Comparison of ENCODE assay signal across 8 cellular contexts in genomic region chr7:157009778-157010587, GRCh38. TPM values are rescaled to one million over a fixed set of nuclear protein-coding genes. Genes with fewer than 3 reads are reported as not detected.
DNase-seq lines count a peak whose midpoint lies in the region; ATAC-seq and TF ChIP-seq lines count a peak whose summit lies in the region.

No MANE protein-coding gene starts in this region.

- ATAC-seq in GM21423 (IDR thresholded peaks at IDR 0.05; ENCODE audit: unreplicated experiment), result peak; percentile 24
- ATAC-seq in effector memory CD8-positive, alpha-beta T cell (replicated peaks), result peak; percentile 17

- H3K27ac ChIP-seq in HUES48 (ENCODE audit: low read depth, low read length) (no peak overlapping the region), prostate gland (no peak overlapping the region)

- H3K4me3 ChIP-seq in GM12864 (ENCODE audit: low read depth, low read length) (peak overlapping the region; percentile 67), HUES48 (ENCODE audit: low read depth, low read length) (peak overlapping the region; percentile 64), prostate gland (peak overlapping the region; percentile 40 to 54)

- H3K27me3 Mint-ChIP-seq in effector memory CD8-positive, alpha-beta T cell, result peaks cover 63 to 87% of the 10 kb centered on the region in 2 donors

- WGBS in prostate gland, result 0% methylated on average over 25 of the region's 130 CpGs

- intact Hi-C loops in prostate gland (cut with DNase I), result no loop called here

- H3K4me1 ChIP-seq in HUES48 (ENCODE audit: control insufficient read depth, insufficient read depth, low read length), result peaks cover 32% of the 10 kb centered on the region
- H3K4me1 ChIP-seq in prostate gland (replicated peaks), result no peaks in the 10 kb centered on the region

- H3K4me3 Mint-ChIP-seq in effector memory CD8-positive, alpha-beta T cell, result peak overlapping the region; percentile 64 to 69

- no peak overlapping the region for H3K27ac Mint-ChIP-seq in effector memory CD8-positive, alpha-beta T cell

- no peaks in the 10 kb centered on the region for H3K36me3 Mint-ChIP-seq in effector memory CD8-positive, alpha-beta T cell (ENCODE audit: insufficient read depth)

- TF ChIP-seq CTCF in GM12864 (IDR thresholded peaks at IDR 0.05; ENCODE audit: low read depth, low read length, missing control alignments) (no peak), prostate gland (IDR thresholded peaks at IDR 0.05) (no peak)

- no peaks in the 10 kb centered on the region for H3K9me3 Mint-ChIP-seq in effector memory CD8-positive, alpha-beta T cell

- no peaks in the 10 kb centered on the region for H3K36me3 ChIP-seq in HUES48 (ENCODE audit: control insufficient read depth, insufficient read depth, low read length)
- H3K36me3 ChIP-seq in prostate gland, result no peaks in the 10 kb centered on the region

- H3K4me1 Mint-ChIP-seq in effector memory CD8-positive, alpha-beta T cell (ENCODE audit: low read depth in 2 of 2), result peaks cover 7 to 13% of the 10 kb centered on the region in 2 donors

- H3K9me3 ChIP-seq in HUES48 (ENCODE audit: control insufficient read depth, insufficient read depth, low read length), result no peaks in the 10 kb centered on the region
- H3K9me3 ChIP-seq in prostate gland, result no peaks in the 10 kb centered on the region

- peaks cover 98% of the 10 kb centered on the region for H3K27me3 ChIP-seq in HUES48 (ENCODE audit: control insufficient read depth, insufficient read depth, low read length)
- H3K27me3 ChIP-seq in prostate gland (replicated peaks; ENCODE audit: insufficient read depth), result peaks cover 37% of the 10 kb centered on the region

- DNase-seq in GM12864 (ENCODE audit: low read depth) (no peak), prostate gland (ENCODE audit: low spot score) (no peak), DMS153 (lab: John Stamatoyannopoulos, UW) (no peak), KG1 (lab: John Stamatoyannopoulos, UW) (no peak), GDM1 (lab: John Stamatoyannopoulos, UW) (no peak)
- DNase-seq in effector memory CD8-positive, alpha-beta T cell, result no peak

- TF ChIP-seq POLR2A in prostate gland (IDR thresholded peaks at IDR 0.05), result no peak

- no peak overlapping the region for H3K9ac ChIP-seq in HUES48 (ENCODE audit: low read depth, low read length)

RNA-seq across cellular contexts. Expression of gene MNX1, which starts 0.5 kb away (rescaled TPM):
- total RNA-seq in prostate gland, result 1 to 10 TPM; 2.2 to 2.9 TPM
